ENCODE assay signal across 22 cellular contexts in genomic region chr11:19939415-19939929, GRCh38.
DNase-seq lines count a peak whose midpoint lies in the region; ATAC-seq, FAIRE-seq and TF ChIP-seq lines count a peak whose summit lies in the region.
"Had no signal": no experiment of that assay in that cellular context is flagged by ENCODE, and none has a peak within 500 bp of the region (broad histone marks: within the 10 kb centered on the region; RNA-seq: fewer than 3 reads in every experiment).

No MANE protein-coding gene starts in this region.

- FAIRE-seq in GM12891 (lab: Jason Lieb, UNC): peak; percentile 35
- no peak for FAIRE-seq in GM19239 (lab: Jason Lieb, UNC)
- FAIRE-seq: frontal cortex, GM12892 had no signal

- peak; percentile 57 for ATAC-seq in GM19395 (IDR thresholded peaks at IDR 0.05; ENCODE audit: unreplicated experiment)
- ATAC-seq in HG02981 (IDR thresholded peaks at IDR 0.05; ENCODE audit: unreplicated experiment): peak; percentile 39
- ATAC-seq in GM21381 (IDR thresholded peaks at IDR 0.05; ENCODE audit: unreplicated experiment): no peak
- ATAC-seq in HG02610 (IDR thresholded peaks at IDR 0.05; ENCODE audit: unreplicated experiment): no peak
- ATAC-seq in HG03469 (IDR thresholded peaks at IDR 0.05; ENCODE audit: unreplicated experiment): no peak

- DNase-seq in GM12891 (ENCODE audit: insufficient read length, low spot score): no peak
- peak; percentile 73 for DNase-seq in myocyte (ENCODE audit: low read depth)
- no peak for DNase-seq in GM19239 (ENCODE audit: insufficient read length, low spot score)
- DNase-seq: activated CD4-positive, alpha-beta T cell treated with anti-CD3 and anti-CD28 coated beads, Interleukin-2, amount 10 ng/mL, durations not matched to agents 24 days and 14 days; activated naive CD8-positive, alpha-beta T cell treated with anti-CD3 and anti-CD28 coated beads, Interleukin-2, amount 10 ng/mL, durations not matched to agents 7 days and 5 days; C1 segment of cervical spinal cord; effector CD8-positive, alpha-beta T cell; H7; hypothalamus; islet precursor cell; MV-4-11; NCI-H187; NCI-H226; Peyer's patch; substantia nigra had no signal

- TF ChIP-seq POLR2A in GM12891 (IDR thresholded peaks at IDR 0.05; ENCODE audit: low read depth, low read length): no peak

TF ChIP-seq in GM12891, 5 proteins besides CTCF, POLR2A, EP300 and RAD21:
- no peak for TF ChIP-seq POU2F2 (IDR thresholded peaks at IDR 0.05; ENCODE audit: low read depth, low read length)
- no peak for TF ChIP-seq PAX5 (IDR thresholded peaks at IDR 0.05; ENCODE audit: insufficient read depth, low read length, severe bottlenecking)
- no peak for TF ChIP-seq TAF1 (IDR thresholded peaks at IDR 0.05; ENCODE audit: low read depth, low read length)
- TF ChIP-seq POLR2AphosphoS5 (IDR thresholded peaks at IDR 0.05; ENCODE audit: low read depth, low read length): no peak
- TF ChIP-seq SPI1 (IDR thresholded peaks at IDR 0.05; ENCODE audit: low read depth, low read length): no peak
TF ChIP-seq in GM12891: peak in this region for 0.

Comparison
In these comparisons a context has a peak if more than half of its experiments do, and no peak if none do; other contexts are left out.
1. ATAC-seq: peak in GM19395 (single experiment) and HG02981 (single experiment); none in GM21381 (single experiment), HG02610 (single experiment) and HG03469 (single experiment).